In the genomic region with DNA sequence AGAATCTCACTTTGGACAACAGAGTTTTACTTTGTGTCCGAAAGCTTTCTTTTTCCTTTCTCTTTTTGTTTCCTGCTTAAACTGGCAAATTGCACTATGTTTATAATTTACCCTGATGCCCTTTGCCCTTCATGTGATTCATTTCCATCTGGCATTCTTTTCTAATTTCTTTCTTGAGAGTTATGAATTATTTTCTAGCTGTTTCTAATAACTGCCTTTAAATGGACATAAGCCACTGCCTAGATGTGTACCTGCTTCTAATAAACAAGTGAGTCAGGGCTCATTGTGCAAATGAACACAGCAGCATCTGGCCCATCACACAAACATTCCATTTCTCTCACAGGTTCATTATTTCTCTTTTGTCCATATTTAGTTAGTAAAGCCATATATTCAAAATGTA, we compare ENCODE assay signal across 23 cellular contexts.
DNase-seq lines count a peak whose midpoint lies in the region; ATAC-seq and TF ChIP-seq lines count a peak whose summit lies in the region.
"Had no signal": no experiment of that assay in that cellular context is flagged by ENCODE, and none has a peak within 500 bp of the region (broad histone marks: within the 10 kb centered on the region; RNA-seq: fewer than 3 reads in every experiment).

No MANE protein-coding gene starts in this region.

- TF ChIP-seq CTCF in tibial artery (IDR thresholded peaks at IDR 0.05) = no peak

- H3K4me1 ChIP-seq in tibial artery = no peaks in the 10 kb centered on the region
- H3K4me1 ChIP-seq: colonic mucosa, gastrocnemius medialis had no signal

- H3K27me3 ChIP-seq in tibial artery = no peaks in the 10 kb centered on the region
- H3K27me3 ChIP-seq: colonic mucosa, gastrocnemius medialis had no signal

- H3K27ac ChIP-seq in tibial artery = no peak overlapping the region
- H3K27ac ChIP-seq: colonic mucosa, gastrocnemius medialis, RWPE1, WERI-Rb-1 had no signal

- intact Hi-C loops in tibial artery (cut with DNase I; ENCODE audit: low total_unique reads) = no loop called here

- ATAC-seq in HG02885 (IDR thresholded peaks at IDR 0.05; ENCODE audit: poor library complexity, unreplicated experiment) = no peak
- ATAC-seq: gastrocnemius medialis; SK-N-SH treated with all-trans-retinoic acid at 6 μM for 48 hours; stimulated activated memory B cell treated with anti-CD40 and anti-IgM and Interleukin-4, amounts not matched to agents 10 μg/mL and 1 μg/mL and 100 μg/mL, for 72 hours had no signal

- DNase-seq in EH (ENCODE audit: low read depth) (peak; percentile 7), LoVo (ENCODE audit: low spot score) (peak; percentile 31), dermis microvascular lymphatic vessel endothelial cell (ENCODE audit: low read depth in 2 of 2) (peak; percentile 87 to 91), iris pigment epithelial cell (ENCODE audit: low read depth) (peak; percentile 83), NCI-H510A (lab: John Stamatoyannopoulos, UW) (no peak), tibial artery (no peak), NCI-H1417 (lab: John Stamatoyannopoulos, UW) (no peak)
- DNase-seq: activated CD4-positive, alpha-beta T cell treated with anti-CD3 and anti-CD28 coated beads, Interleukin-2, amount 50 U/mL, for 1 hour; activated naive CD8-positive, alpha-beta T cell treated with anti-CD3 and anti-CD28 coated beads for 36 hours; colonic mucosa; gastrocnemius medialis; islet precursor cell; NCI-H1092; NCI-H1930; NCI-H510A treated with DMSO at 0.1 percent for 48 hours; stimulated activated CD4-positive, alpha-beta T cell treated with anti-CD3 and anti-CD28 coated beads, Interleukin-2, amount 100 ng/mL, for 24 hours; WERI-Rb-1 had no signal

- no peaks in the 10 kb centered on the region for H3K36me3 ChIP-seq in tibial artery
- H3K36me3 ChIP-seq: colonic mucosa, gastrocnemius medialis, HAP-1, WERI-Rb-1 had no signal

- H3K4me3 ChIP-seq in tibial artery = no peak overlapping the region
- H3K4me3 ChIP-seq: colonic mucosa, gastrocnemius medialis, HAP-1, skin epidermis had no signal

- H3K9me3 ChIP-seq in tibial artery = no peaks in the 10 kb centered on the region
- H3K9me3 ChIP-seq: colonic mucosa, gastrocnemius medialis, HAP-1 had no signal

Comparison
In these comparisons a context has a peak if more than half of its experiments do, and no peak if none do; other contexts are left out.
1. DNase-seq: peak in EH (single experiment), LoVo (single experiment), dermis microvascular lymphatic vessel endothelial cell (2 of 2) and iris pigment epithelial cell (single experiment); none in NCI-H510A (single experiment), tibial artery (0 of 2) and NCI-H1417 (0 of 3).